Comparison of ENCODE assay signal across 30 cellular contexts in genomic region chr2:18009891-18010290, GRCh38.
"Had no signal": no experiment of that assay in that cellular context is flagged by ENCODE, and none has a peak within 500 bp of the region (broad histone marks: within the 10 kb centered on the region; RNA-seq: fewer than 3 reads in every experiment).

No MANE protein-coding gene starts in this region.

- H3K4me1 ChIP-seq: lower lobe of right lung, neural progenitor cell, right atrium auricular region, right lobe of liver, tibial nerve, uterus had no signal

- H3K36me3 ChIP-seq: lower lobe of right lung, neural progenitor cell, neutrophil, ovary, right atrium auricular region, right lobe of liver, tibial nerve, uterus had no signal

- H3K27ac Mint-ChIP-seq: natural killer cell; nephron progenitor cell; neural progenitor cell; progenitor cell of endocrine pancreas; stimulated activated memory B cell treated with anti-CD40 and anti-IgM and Interleukin-4, amounts not matched to agents 10 μg/mL and 1 μg/mL and 100 μg/mL, for 72 hours; stimulated activated naive CD8-positive, alpha-beta T cell treated with anti-CD3 and anti-CD28 coated beads, Interleukin-15, amount 100 ng/mL, for 72 hours; type B pancreatic cell had no signal

- H3K27me3 ChIP-seq: neural progenitor cell, neutrophil, ovary, right atrium auricular region, right lobe of liver, tibial nerve, uterus had no signal

- H3K27me3 Mint-ChIP-seq: progenitor cell of endocrine pancreas; stimulated activated naive CD8-positive, alpha-beta T cell treated with anti-CD3 and anti-CD28 coated beads, Interleukin-15, amount 100 ng/mL, for 72 hours; type B pancreatic cell had no signal

- H3K4me3 Mint-ChIP-seq: naive B cell; natural killer cell; nephron progenitor cell; neural progenitor cell; stimulated activated memory B cell treated with anti-CD40 and anti-IgM and Interleukin-4, amounts not matched to agents 10 μg/mL and 1 μg/mL and 100 μg/mL, for 72 hours; stimulated activated naive CD8-positive, alpha-beta T cell treated with anti-CD3 and anti-CD28 coated beads, Interleukin-15, amount 100 ng/mL, for 72 hours; type B pancreatic cell had no signal

- H3K36me3 Mint-ChIP-seq: natural killer cell; neural progenitor cell; stimulated activated memory B cell treated with anti-CD40 and anti-IgM and Interleukin-4, amounts not matched to agents 10 μg/mL and 1 μg/mL and 100 μg/mL, for 72 hours; type B pancreatic cell had no signal

- DNase-seq: hippocampal formation; kidney glomerular epithelial cell; left cardiac atrium; lower lobe of right lung; mammary epithelial cell; mesenchymal stem cell; naive B cell; natural killer cell; nephron progenitor cell; occipital lobe; ovary; right lobe of liver; stimulated activated CD4-positive, alpha-beta T cell treated with anti-CD3 and anti-CD28 coated beads, Interleukin-1b, Interleukin-23, amount 100 ng/mL, for 48 hours; stimulated activated CD4-positive, alpha-beta T cell treated with anti-CD3 and anti-CD28 coated beads, Interleukin-2, amount 100 ng/mL, for 48 hours; stimulated activated CD4-positive, alpha-beta T cell treated with anti-CD3 and anti-CD28 coated beads, Interleukin-4, amount 100 ng/mL, for 4 hours; stimulated activated CD8-positive, alpha-beta memory T cell treated with anti-CD3 and anti-CD28 coated beads, Interleukin-4, amount 100 ng/mL, for 48 hours; stimulated activated naive CD4-positive, alpha-beta T cell treated with Interleukin-2 at 50 U/mL for 16 hours; stimulated activated naive CD8-positive, alpha-beta T cell treated with anti-CD3 and anti-CD28 coated beads, Interleukin-15, amount 100 ng/mL, for 72 hours; substantia nigra; uterus had no signal

- FAIRE-seq: keratinocyte had no signal

- ATAC-seq: left cardiac atrium; left lobe of liver; lower lobe of right lung; natural killer cell; right lobe of liver; stimulated activated memory B cell treated with anti-CD40 and anti-IgM and Interleukin-4, amounts not matched to agents 10 μg/mL and 1 μg/mL and 100 μg/mL, for 72 hours; stimulated activated naive CD8-positive, alpha-beta T cell treated with anti-CD3 and anti-CD28 coated beads, Interleukin-15, amount 100 ng/mL, for 72 hours had no signal

- H3K9me3 ChIP-seq: lower lobe of right lung, neutrophil, ovary, right lobe of liver, tibial nerve, uterus had no signal

- H3K9me3 Mint-ChIP-seq: nephron progenitor cell, neural progenitor cell, type B pancreatic cell had no signal

- H3K4me1 Mint-ChIP-seq: naive B cell; natural killer cell; nephron progenitor cell; neural progenitor cell; stimulated activated memory B cell treated with anti-CD40 and anti-IgM and Interleukin-4, amounts not matched to agents 10 μg/mL and 1 μg/mL and 100 μg/mL, for 72 hours; stimulated activated naive CD8-positive, alpha-beta T cell treated with anti-CD3 and anti-CD28 coated beads, Interleukin-15, amount 100 ng/mL, for 72 hours had no signal

- H3K27ac ChIP-seq: lower lobe of right lung, neural progenitor cell, neutrophil, ovary, right atrium auricular region, right lobe of liver, tibial nerve, uterus had no signal

- H3K4me3 ChIP-seq: lower lobe of right lung, neural progenitor cell, ovary, right atrium auricular region, right lobe of liver, smooth muscle cell, tibial nerve, uterus had no signal
